ENCODE assay signal across 32 cellular contexts in the genomic region with DNA sequence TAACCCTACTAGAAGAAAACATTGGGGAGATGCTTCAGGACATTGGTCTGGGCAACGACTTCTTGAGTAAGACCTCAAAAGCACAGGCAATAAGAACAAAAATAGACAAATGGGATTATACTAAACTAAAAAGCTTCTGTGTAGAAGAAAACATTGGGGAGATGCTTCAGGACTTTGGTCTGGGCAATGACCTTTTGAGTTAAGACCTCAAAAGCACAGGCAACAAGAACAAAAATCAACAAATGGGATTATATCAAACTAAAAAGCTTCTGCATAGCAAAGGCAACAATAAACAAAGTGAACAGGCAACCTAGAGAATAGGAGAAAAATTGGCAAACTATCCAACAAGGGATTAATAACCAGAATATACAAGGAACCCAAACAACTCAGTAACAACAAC. TPM values are rescaled to one million over a fixed set of nuclear protein-coding genes. Genes with fewer than 3 reads are reported as not detected.
"Had no signal": no experiment of that assay in that cellular context is flagged by ENCODE, and none has a peak within 500 bp of the region (broad histone marks: within the 10 kb centered on the region; RNA-seq: fewer than 3 reads in every experiment).

No MANE protein-coding gene starts in this region.

- H3K27me3 Mint-ChIP-seq: central memory CD8-positive, alpha-beta T cell; natural killer cell treated with Interleukin-12 subunit alpha and Interleukin-12 subunit beta and Interleukin-15 and Interleukin-18, amount 100 ng/mL, for 72 hours; T-cell had no signal

- H3K4me3 ChIP-seq: left ventricle myocardium inferior, pancreas, stomach, testis, upper lobe of left lung had no signal

- DNase-seq: activated CD4-positive, alpha-beta T cell treated with anti-CD3 and anti-CD28 coated beads for 1 hour; activated CD4-positive, alpha-beta T cell treated with anti-CD3 and anti-CD28 coated beads, Interleukin-2, amount 50 U/mL, for 1 hour; activated CD8-positive, alpha-beta T cell treated with anti-CD3 and anti-CD28 coated beads, Interleukin-2, amount 10 ng/mL, durations not matched to agents 7 days and 5 days; activated effector memory CD4-positive, alpha-beta T cell treated with anti-CD3 and anti-CD28 coated beads, Interleukin-2, amount 50 U/mL, for 16 hours; activated naive CD4-positive, alpha-beta T cell treated with anti-CD3 and anti-CD28 coated beads, Interleukin-2, amount 50 U/mL, for 16 hours; activated T-cell treated with anti-CD3 and anti-CD28 coated beads, Interleukin-2, amount 50 U/mL, for 4 hours; effector memory CD4-positive, alpha-beta T cell; foreskin melanocyte; glutamatergic neuron; hippocampal formation; left ventricle myocardium inferior; mammary epithelial cell; pancreas; right cardiac atrium; stimulated activated CD4-positive, alpha-beta T cell treated with anti-CD3 and anti-CD28 coated beads, Interleukin-12 subunit alpha, Interleukin-12 subunit beta, amount 100 ng/mL, for 4 hours; stimulated activated CD4-positive, alpha-beta T cell treated with anti-CD3 and anti-CD28 coated beads, Interleukin-4, amount 100 ng/mL, for 4 hours; stomach; T-cell; testis; upper lobe of left lung; WERI-Rb-1 had no signal

- H3K27me3 ChIP-seq: pancreas, stomach, testis, upper lobe of left lung had no signal

- FAIRE-seq: astrocyte, colon, endothelial cell of umbilical vein, pancreas had no signal

- H3K9me3 Mint-ChIP-seq: central memory CD8-positive, alpha-beta T cell; natural killer cell treated with Interleukin-12 subunit alpha and Interleukin-12 subunit beta and Interleukin-15 and Interleukin-18, amount 100 ng/mL, for 72 hours had no signal

- H3K9me3 ChIP-seq: pancreas, testis, upper lobe of left lung had no signal

- H3K4me3 Mint-ChIP-seq: activated CD8-positive, alpha-beta T cell treated with anti-CD3 and anti-CD28 coated beads, Interleukin-2, amount 10 ng/mL, durations not matched to agents 7 days and 5 days; activated T-cell treated with anti-CD3 and anti-CD28 coated beads, Interleukin-2, amount 50 U/mL, for 4 hours; central memory CD8-positive, alpha-beta T cell; mesothelial cell of epicardium; T-helper 2 cell treated with Interferon-gamma antibody and Interleukin-4, amounts not matched to agents 5 μg/mL and 100 μg/mL, for 36 hours had no signal

- H3K27ac Mint-ChIP-seq: activated CD8-positive, alpha-beta T cell treated with anti-CD3 and anti-CD28 coated beads, Interleukin-2, amount 10 ng/mL, durations not matched to agents 7 days and 5 days; mesothelial cell of epicardium; natural killer cell treated with Interleukin-12 subunit alpha and Interleukin-12 subunit beta and Interleukin-15 and Interleukin-18, amount 100 ng/mL, for 72 hours; T-cell; T-helper 2 cell treated with Interferon-gamma antibody and Interleukin-4, amounts not matched to agents 5 μg/mL and 100 μg/mL, for 36 hours had no signal

- ATAC-seq: activated CD8-positive, alpha-beta T cell treated with anti-CD3 and anti-CD28 coated beads, Interleukin-2, amount 10 ng/mL, durations not matched to agents 7 days and 5 days; activated T-cell treated with anti-CD3 and anti-CD28 coated beads, Interleukin-2, amount 50 U/mL, for 4 hours; esophagus mucosa; natural killer cell treated with Interleukin-12 subunit alpha and Interleukin-12 subunit beta and Interleukin-15 and Interleukin-18, amount 100 ng/mL, for 72 hours; pancreas; right cardiac atrium; SK-N-SH treated with all-trans-retinoic acid at 6 μM for 48 hours; T-cell had no signal

- H3K27ac ChIP-seq: left ventricle myocardium inferior, pancreas, stomach, testis, upper lobe of left lung, WERI-Rb-1 had no signal

RNA-seq across cellular contexts. Expression of gene BAAT, which starts 9.9 kb away (rescaled TPM):
- total RNA-seq: activated CD8-positive, alpha-beta T cell treated with anti-CD3 and anti-CD28 coated beads, Interleukin-2, amount 10 ng/mL, durations not matched to agents 7 days and 5 days; endothelial cell of umbilical vein; left ventricle myocardium inferior had no signal
- polyA plus RNA-seq: stomach had no signal

RNA-seq across cellular contexts. Expression of gene ALDOB, which starts 40.9 kb away (rescaled TPM):
- total RNA-seq: activated CD8-positive, alpha-beta T cell treated with anti-CD3 and anti-CD28 coated beads, Interleukin-2, amount 10 ng/mL, durations not matched to agents 7 days and 5 days; astrocyte; endothelial cell of umbilical vein; mammary epithelial cell; mesothelial cell of epicardium; natural killer cell treated with Interleukin-12 subunit alpha and Interleukin-12 subunit beta and Interleukin-15 and Interleukin-18, amount 100 ng/mL, for 72 hours; pulmonary artery endothelial cell; skeletal muscle tissue had no signal
- polyA plus RNA-seq: endothelial cell of umbilical vein, mammary epithelial cell had no signal
